Comparison of ENCODE assay signal across 8 cellular contexts in the genomic region with DNA sequence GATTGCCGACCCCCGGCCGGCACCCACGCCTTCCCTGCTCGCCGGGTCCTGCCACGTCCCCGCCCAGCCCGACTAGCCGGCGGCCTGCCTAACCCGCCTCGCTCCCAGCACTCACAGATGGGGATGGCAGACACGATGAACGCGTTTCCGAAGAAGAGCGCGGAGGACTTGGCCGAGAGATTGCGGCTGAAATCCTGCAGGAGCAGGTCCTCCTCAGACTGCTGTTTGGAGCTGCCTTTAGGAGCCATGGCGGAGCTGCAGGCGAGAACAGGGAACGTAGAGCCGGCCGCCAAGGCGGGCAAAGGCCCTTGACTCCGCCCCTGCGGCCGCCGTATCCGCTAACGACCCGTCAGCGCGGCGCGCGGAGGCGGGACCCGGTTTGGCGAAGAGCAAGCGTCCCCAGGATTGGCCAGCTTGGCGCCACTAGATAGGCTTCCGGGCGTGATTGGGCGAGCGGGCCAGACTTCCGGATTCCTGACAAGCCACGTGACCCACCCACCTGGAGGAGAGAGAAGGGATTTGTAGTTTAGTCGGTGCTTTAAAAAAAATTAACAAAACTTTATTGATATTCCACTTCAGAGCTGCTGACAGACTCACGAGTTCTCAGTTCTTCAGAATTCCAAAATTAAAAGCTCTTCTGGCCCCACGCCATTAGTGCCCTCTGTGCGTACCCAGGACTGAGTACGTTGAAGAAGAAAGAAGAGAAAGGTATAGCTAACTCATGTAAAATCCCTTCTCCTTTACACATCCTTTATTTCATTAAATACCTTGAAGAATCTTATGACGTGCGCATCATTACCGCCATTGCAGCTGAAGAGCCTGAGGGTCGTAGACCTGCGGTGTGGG. TPM values are rescaled to one million over a fixed set of nuclear protein-coding genes. Genes with fewer than 3 reads are reported as not detected.
A peak's percentile ranks its signal among the peaks of the same experiment; 100 is the strongest.
DNase-seq lines count a peak whose midpoint lies in the region; ATAC-seq and TF ChIP-seq lines count a peak whose summit lies in the region.

A gene (minus strand): TSS at position 276 of the 846 bp plus-strand sequence. CDS start 28 bp downstream, at position 248.

- H3K9ac ChIP-seq in smooth muscle cell (ENCODE audit: low read depth) = peak within 1 kb of the TSS; percentile 98

- 6% methylated on average over 60 of the region's 60 CpGs for WGBS in smooth muscle cell (ENCODE audit: low lambda C conversion rate)

- DNase-seq in AG08395 (ENCODE audit: low spot score) (peak; percentile 98), NCI-H345 (lab: John Stamatoyannopoulos, UW) (peak; percentile 97), activated B cell treated with CpG ODN at 0.5 μM for 24 hours (peak; percentile 94), caudate nucleus (lab: John Stamatoyannopoulos, UW) (peak; percentile 89 to 99 (median 98)), iPS-NIHi7 (ENCODE audit: extremely low spot score) (peak; percentile 98), smooth muscle cell (lab: John Stamatoyannopoulos, UW; ENCODE audit: unreplicated experiment) (peak; percentile 88)

- no peaks in the 10 kb centered on the region for H3K27me3 ChIP-seq in smooth muscle cell (ENCODE audit: low read depth)

- H2AFZ ChIP-seq in smooth muscle cell (ENCODE audit: low read depth) = peak within 1 kb of the TSS; percentile 96

- in situ Hi-C loops in GM18951 (cut with MboI; ENCODE audit: low sequenced_read_pairs, unreplicated experiment) = loop anchor here (10.0 kb wide), 1 partner anchor 110 kb away; no protein-coding TSS in a partner anchor

- H3K4me3 Mint-ChIP-seq in activated B cell treated with CpG ODN at 0.5 μM for 24 hours = peak within 1 kb of the TSS; percentile 98

- H3K9me3 ChIP-seq in smooth muscle cell (replicated peaks; ENCODE audit: low read depth) = no peaks in the 10 kb centered on the region

- peak; percentile 92 for TF ChIP-seq POLR2A in GM18951 (IDR thresholded peaks at IDR 0.05; ENCODE audit: extremely low read depth, insufficient read depth, insufficient read length)

- peaks cover 30% of the 10 kb centered on the region for H3K36me3 Mint-ChIP-seq in activated B cell treated with CpG ODN at 0.5 μM for 24 hours (ENCODE audit: low read depth)

- H4K20me1 ChIP-seq in smooth muscle cell (ENCODE audit: low read depth) = peaks cover 37% of the 10 kb centered on the region

- H3K79me2 ChIP-seq in smooth muscle cell (ENCODE audit: low read depth) = peaks cover 47% of the 10 kb centered on the region

- no peaks in the 10 kb centered on the region for H3K9me3 Mint-ChIP-seq in activated B cell treated with CpG ODN at 0.5 μM for 24 hours

- no peaks in the 10 kb centered on the region for H3K27me3 Mint-ChIP-seq in activated B cell treated with CpG ODN at 0.5 μM for 24 hours

- POLR2A ChIA-PET in activated B cell treated with CpG ODN at 0.5 μM for 24 hours (lab: Charles Lee) = interaction anchor here (0.5 to 3.6 kb wide), 16 partner anchors 8 to 702 kb away, joined by 3 to 44 read pairs (median 4); a partner anchor contains a TSS

- no peaks in the 10 kb centered on the region for H3K36me3 ChIP-seq in smooth muscle cell (ENCODE audit: low read depth)

- H3K4me3 ChIP-seq in smooth muscle cell = peak within 1 kb of the TSS; percentile 89

- CTCF ChIA-PET in activated B cell treated with CpG ODN at 0.5 μM for 24 hours (lab: Charles Lee) = interaction anchor here (0.8 to 2.4 kb wide), 10 partner anchors 11 to 534 kb away, joined by 3 to 27 read pairs (median 4); a partner anchor contains a TSS

- TF ChIP-seq CTCF in activated B cell treated with CpG ODN at 0.5 μM for 24 hours (IDR thresholded peaks at IDR 0.05) (no peak), smooth muscle cell (IDR thresholded peaks at IDR 0.05; ENCODE audit: borderline replicate concordance, insufficient read depth, poor library complexity, severe bottlenecking) (no peak)

- H3K27ac Mint-ChIP-seq in activated B cell treated with CpG ODN at 0.5 μM for 24 hours = peak within 1 kb of the TSS; percentile 91

- H3K27ac ChIP-seq in caudate nucleus (ENCODE audit: low read depth, low read length) (peak within 1 kb of the TSS; percentile 81), smooth muscle cell (ENCODE audit: low read depth) (peak within 1 kb of the TSS; percentile 96)

- H3K4me2 ChIP-seq in smooth muscle cell = peak within 1 kb of the TSS; percentile 94

- H3K4me1 ChIP-seq in smooth muscle cell (ENCODE audit: low read depth) = peaks cover 22% of the 10 kb centered on the region

- intact Hi-C loops in activated B cell treated with CpG ODN at 0.5 μM for 24 hours (cut with micrococcal nuclease) = loop anchor here (1.0 to 5.0 kb wide), 13 partner anchors 72 to 1543 kb away; a partner anchor contains a TSS

- ATAC-seq in HG03196 (IDR thresholded peaks at IDR 0.05; ENCODE audit: unreplicated experiment) (peak; percentile 100), activated B cell treated with CpG ODN at 0.5 μM for 24 hours (ENCODE audit: low read depth) (peak; percentile 99)

- H3K4me1 Mint-ChIP-seq in activated B cell treated with CpG ODN at 0.5 μM for 24 hours = peaks cover 37% of the 10 kb centered on the region

- peaks cover 6% of the 10 kb centered on the region for H3F3A ChIP-seq in smooth muscle cell (ENCODE audit: low read depth)

RNA-seq across cellular contexts. Expression of the gene that starts here (rescaled TPM):
- 64.3 and 69.2 TPM in 2 replicates for total RNA-seq in activated B cell treated with CpG ODN at 0.5 μM for 24 hours
- total RNA-seq in smooth muscle cell = 325 and 386 TPM in 2 replicates
- polyA plus RNA-seq in smooth muscle cell = 337 and 370 TPM in 2 replicates

Comparison
In these comparisons a context has a peak if more than half of its experiments do, and no peak if none do; other contexts are left out.
1. Peak in every context shown above with its lines: DNase-seq, ATAC-seq, H3K4me3 ChIP-seq and H3K27ac ChIP-seq.